ENCODE assay signal across 32 cellular contexts in genomic region chr20:25733903-25734302, GRCh38.
"Had no signal": no experiment of that assay in that cellular context is flagged by ENCODE, and none has a peak within 500 bp of the region (broad histone marks: within the 10 kb centered on the region; RNA-seq: fewer than 3 reads in every experiment).

No MANE protein-coding gene starts in this region.

- H3K27ac ChIP-seq: VCaP, WERI-Rb-1 had no signal

- H3K36me3 ChIP-seq: WERI-Rb-1 had no signal

- DNase-seq: activated B cell treated with CpG ODN at 0.5 μM for 24 hours; activated CD4-positive, alpha-beta memory T cell treated with anti-CD3 and anti-CD28 coated beads for 36 hours; activated CD4-positive, alpha-beta memory T cell treated with anti-CD3 and anti-CD28 coated beads, Interleukin-2, amount 10 ng/mL, durations not matched to agents 7 days and 5 days; activated CD4-positive, alpha-beta T cell treated with anti-CD3 and anti-CD28 coated beads for 1 hour; activated CD4-positive, alpha-beta T cell treated with anti-CD3 and anti-CD28 coated beads for 36 hours; activated CD4-positive, alpha-beta T cell treated with anti-CD3 and anti-CD28 coated beads for 4 hours; activated CD4-positive, alpha-beta T cell treated with anti-CD3 and anti-CD28 coated beads for 48 hours; activated CD4-positive, alpha-beta T cell treated with anti-CD3 and anti-CD28 coated beads, Interleukin-2, amount 10 ng/mL, durations not matched to agents 24 days and 14 days; activated CD4-positive, alpha-beta T cell treated with anti-CD3 and anti-CD28 coated beads, Interleukin-2, amount 10 ng/mL, durations not matched to agents 7 days and 5 days; activated CD4-positive, alpha-beta T cell treated with anti-CD3 and anti-CD28 coated beads, Interleukin-2, amount 50 U/mL, for 1 hour; activated CD4-positive, alpha-beta T cell treated with anti-CD3 and anti-CD28 coated beads, Interleukin-2, amount 50 U/mL, for 4 hours; activated CD4-positive, alpha-beta T cell treated with anti-CD3 and anti-CD28 coated beads, Interleukin-2, amount 50 U/mL, for 48 hours; activated CD4-positive, CD25-positive, alpha-beta regulatory T cell; activated CD4-positive, CD25-positive, alpha-beta regulatory T cell treated with anti-CD3 and anti-CD28 coated beads, Interleukin-2, amount 50 U/mL, for 72 hours; activated CD8-positive, alpha-beta memory T cell treated with anti-CD3 and anti-CD28 coated beads for 24 hours; activated CD8-positive, alpha-beta memory T cell treated with anti-CD3 and anti-CD28 coated beads, Interleukin-2, amount 10 ng/mL, durations not matched to agents 7 days and 5 days; activated CD8-positive, alpha-beta memory T cell treated with anti-CD3 and anti-CD28 coated beads, Interleukin-2, amount 50 U/mL, for 4 hours; activated CD8-positive, alpha-beta memory T cell treated with anti-CD3 and anti-CD28 coated beads, Interleukin-2, amount 50 U/mL, for 48 hours; activated CD8-positive, alpha-beta T cell treated with anti-CD3 and anti-CD28 coated beads for 36 hours; activated CD8-positive, alpha-beta T cell treated with anti-CD3 and anti-CD28 coated beads, Interleukin-2, amount 10 ng/mL, durations not matched to agents 7 days and 5 days; activated T-cell treated with anti-CD3 and anti-CD28 coated beads for 4 hours; T-cell; T-helper 1 cell; T-helper 17 cell; T-helper 2 cell; T-helper 9 cell; T1000; WERI-Rb-1 had no signal

- FAIRE-seq: TTC549 had no signal

- ATAC-seq: activated CD4-positive, alpha-beta T cell treated with anti-CD3 and anti-CD28 coated beads for 36 hours; activated CD4-positive, CD25-positive, alpha-beta regulatory T cell treated with anti-CD3 and anti-CD28 coated beads, Interleukin-2, amount 50 U/mL, for 24 hours; activated CD8-positive, alpha-beta memory T cell treated with anti-CD3 and anti-CD28 coated beads, Interleukin-2, amount 10 ng/mL, durations not matched to agents 7 days and 5 days; activated CD8-positive, alpha-beta T cell treated with anti-CD3 and anti-CD28 coated beads for 36 hours; activated CD8-positive, alpha-beta T cell treated with anti-CD3 and anti-CD28 coated beads, Interleukin-2, amount 10 ng/mL, durations not matched to agents 7 days and 5 days; T-cell; T-helper 17 cell; WTC11 had no signal
